11 cellular contexts compared by ENCODE assay signal in the genomic region with DNA sequence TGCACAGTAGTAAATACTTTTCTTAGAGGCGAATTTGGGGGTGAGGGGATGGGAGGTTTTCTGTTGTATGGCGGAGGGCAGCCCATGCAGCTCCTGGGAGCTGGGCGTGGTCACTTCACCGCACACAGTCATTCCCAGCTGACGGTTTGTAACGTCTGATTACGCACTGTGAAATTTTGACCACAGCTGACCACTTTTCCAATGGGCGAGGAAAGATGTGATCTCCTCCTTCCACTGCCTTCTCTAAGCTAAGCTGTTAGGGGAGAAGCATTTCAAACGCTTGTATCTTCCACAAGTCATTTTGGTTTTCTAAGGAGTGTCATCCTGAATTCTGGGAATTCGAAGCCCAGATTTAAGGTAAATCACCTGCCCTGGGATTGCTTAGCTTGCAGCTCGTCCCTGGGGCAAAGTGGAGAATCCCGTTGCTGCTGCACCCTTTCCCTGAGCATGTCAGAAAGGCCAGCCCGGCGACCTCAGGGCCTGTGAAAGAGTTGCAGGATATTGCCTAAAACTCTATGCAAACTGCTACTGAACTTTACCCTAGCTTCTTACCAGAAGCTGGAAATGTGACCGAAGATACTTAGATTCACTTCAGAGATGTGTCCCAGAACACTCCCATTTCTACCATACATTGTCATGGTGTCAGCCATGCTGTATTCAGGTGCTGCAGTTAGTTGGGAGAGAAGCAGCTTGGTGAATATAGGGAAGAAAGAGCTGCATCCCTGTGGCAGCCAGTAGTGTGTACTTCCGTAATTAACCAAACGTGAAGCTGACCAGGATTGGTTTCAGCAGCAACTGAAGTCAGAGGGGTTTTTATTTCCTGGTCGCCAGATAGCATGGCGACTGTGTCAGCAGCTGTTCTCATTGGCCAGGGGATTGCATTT. TPM values are rescaled to one million over a fixed set of nuclear protein-coding genes. Genes with fewer than 3 reads are reported as not detected.
DNase-seq lines count a peak whose midpoint lies in the region; ATAC-seq and TF ChIP-seq lines count a peak whose summit lies in the region.
"Had no signal": no experiment of that assay in that cellular context is flagged by ENCODE, and none has a peak within 500 bp of the region (broad histone marks: within the 10 kb centered on the region; RNA-seq: fewer than 3 reads in every experiment).

No MANE protein-coding gene starts in this region.

- H3K79me1 ChIP-seq in neuronal stem cell (ENCODE audit: low read depth, low read length), result no peaks in the 10 kb centered on the region

- no peak overlapping the region for H2BK12ac ChIP-seq in neuronal stem cell (ENCODE audit: low read length)

- H3K4ac ChIP-seq in neuronal stem cell (ENCODE audit: low read length), result no peak overlapping the region

- H4K8ac ChIP-seq in neuronal stem cell (ENCODE audit: low read depth, low read length), result no peak overlapping the region

- H3K4me3 ChIP-seq in SJCRH30, result peak overlapping the region; percentile 33
- no peak overlapping the region for H3K4me3 ChIP-seq in fibroblast of the aortic adventitia (ENCODE audit: low read depth, low read length)
- no peak overlapping the region for H3K4me3 ChIP-seq in sigmoid colon
- no peak overlapping the region for H3K4me3 ChIP-seq in foreskin fibroblast (ENCODE audit: low read depth in 1 of 2, low read length in 2 of 2)
- no peak overlapping the region for H3K4me3 ChIP-seq in neuronal stem cell (ENCODE audit: low read length in 2 of 2)

- H4K91ac ChIP-seq in neuronal stem cell (ENCODE audit: low read depth, low read length, poor library complexity), result no peak overlapping the region

- DNase-seq in HCEC 1CT (peak; percentile 81), SJCRH30 (peak; percentile 79 to 83), fibroblast of the aortic adventitia (ENCODE audit: low read depth) (peak; percentile 40), sigmoid colon (no peak), foreskin fibroblast (no peak), neuronal stem cell (ENCODE audit: low spot score) (no peak)
- DNase-seq in stimulated activated CD4-positive, alpha-beta T cell treated with anti-CD3 and anti-CD28 coated beads, Interleukin-15, amount 100 ng/mL, for 24 hours, result no peak
- DNase-seq: NCI-H1436 treated with DMSO at 0.1 percent for 48 hours, T-cell had no signal

- H3K4me1 ChIP-seq in SJCRH30, result peaks cover 27% of the 10 kb centered on the region
- peaks cover 0 to 95% (median 81%) of the 10 kb centered on the region in 4 donors for H3K4me1 ChIP-seq in sigmoid colon
- H3K4me1 ChIP-seq in neuronal stem cell (ENCODE audit: control insufficient read depth in 2 of 2, insufficient read depth in 1 of 2, low read depth in 1 of 2, low read length in 2 of 2), result peaks cover 2 to 13% of the 10 kb centered on the region in 2 donors

- no peak overlapping the region for H2AK5ac ChIP-seq in neuronal stem cell (ENCODE audit: low read depth, low read length)

- peak overlapping the region; percentile 87 for H3K27ac ChIP-seq in SJCRH30
- peak overlapping the region in 3 of 4 donors; percentile 64 to 70 (median 65) for H3K27ac ChIP-seq in sigmoid colon
- no peak overlapping the region for H3K27ac ChIP-seq in neuronal stem cell (replicated peaks; ENCODE audit: low read length)

- no peak overlapping the region for H3K23ac ChIP-seq in neuronal stem cell (ENCODE audit: low read depth, low read length, poor library complexity)

- H3K27me3 ChIP-seq in SJCRH30 (no peaks in the 10 kb centered on the region), sigmoid colon (no peaks in the 10 kb centered on the region), neuronal stem cell (ENCODE audit: control insufficient read depth in 3 of 3, insufficient read depth in 3 of 3, low read depth in 1 of 3, low read length in 3 of 3) (no peaks in the 10 kb centered on the region)

- no peak overlapping the region for H3K14ac ChIP-seq in neuronal stem cell (ENCODE audit: low read length)

- H2BK5ac ChIP-seq in neuronal stem cell (ENCODE audit: low read length), result no peak overlapping the region

- no peak overlapping the region for H2BK120ac ChIP-seq in neuronal stem cell (ENCODE audit: low read depth, low read length)

- intact Hi-C loops in sigmoid colon (cut with DNase I), result loop anchor here (5.0 kb wide), 1 partner anchor 49 kb away; no protein-coding TSS in a partner anchor

- H2BK15ac ChIP-seq in neuronal stem cell (ENCODE audit: low read length), result no peak overlapping the region

- H3K9ac ChIP-seq in neuronal stem cell (ENCODE audit: low read depth, low read length, poor library complexity), result no peak overlapping the region

- no peak for ATAC-seq in GM18517 (IDR thresholded peaks at IDR 0.05; ENCODE audit: unreplicated experiment)
- ATAC-seq: T-cell had no signal

- TF ChIP-seq POLR2A in sigmoid colon (IDR thresholded peaks at IDR 0.05), result no peak

- H2AFZ ChIP-seq in neuronal stem cell (ENCODE audit: low read length), result no peak overlapping the region

- no peak overlapping the region for H3K4me2 ChIP-seq in neuronal stem cell (ENCODE audit: insufficient read depth, low read length, poor library complexity, severe bottlenecking)

- TF ChIP-seq EP300 in sigmoid colon (IDR thresholded peaks at IDR 0.05), result no peak

- TF ChIP-seq CTCF in fibroblast of the aortic adventitia (IDR thresholded peaks at IDR 0.05; ENCODE audit: insufficient read depth, low read length) (no peak), sigmoid colon (IDR thresholded peaks at IDR 0.05) (no peak), foreskin fibroblast (IDR thresholded peaks at IDR 0.05; ENCODE audit: low read depth, low read length) (no peak)

- WGBS in sigmoid colon, 2 donors, result 12 to 60% methylated on average over 19 of the region's 19 CpGs
- no CpG with 5 or more reads among the region's 19 CpGs for WGBS in neuronal stem cell (ENCODE audit: extremely low coverage in 2 of 2, insufficient read length in 2 of 2, insufficient replicate concordance in 1 of 2), 2 donors

- H3K36me3 ChIP-seq in SJCRH30 (no peaks in the 10 kb centered on the region), sigmoid colon (no peaks in the 10 kb centered on the region), neuronal stem cell (replicated peaks in 1 of 2; ENCODE audit: control insufficient read depth in 2 of 2, insufficient read depth in 2 of 2, low read length in 2 of 2) (no peaks in the 10 kb centered on the region)

- H3K18ac ChIP-seq in neuronal stem cell (ENCODE audit: low read length), result no peak overlapping the region

- H3K9me3 ChIP-seq in SJCRH30 (replicated peaks) (no peaks in the 10 kb centered on the region), sigmoid colon (no peaks in the 10 kb centered on the region), neuronal stem cell (replicated peaks in 1 of 2; ENCODE audit: control insufficient read depth in 2 of 2, insufficient read depth in 1 of 2, low read depth in 1 of 2, low read length in 2 of 2) (no peaks in the 10 kb centered on the region)

RNA-seq across cellular contexts. Expression of a gene that starts 58.9 kb away (rescaled TPM):
- 12.3 and 13.4 TPM in 2 replicates for total RNA-seq in SJCRH30 (2014; rRNA removed; shearing (Covaris generic))
- total RNA-seq in fibroblast of the aortic adventitia (ENCODE audit: low replicate concordance), result 17.6 and 23.8 TPM in 2 replicates
- 10 to 100 TPM; 18.9 to 31.9 (median 23.2) TPM for total RNA-seq in sigmoid colon
- polyA plus RNA-seq in sigmoid colon, result 10 to 100 TPM in 1 of 3 donors, 1 to 10 TPM in 2; 6.0 to 21.5 (median 9.9) TPM
- polyA plus RNA-seq in neuronal stem cell (2013, experiment 1 of 2), result 5.7 TPM
- polyA plus RNA-seq in neuronal stem cell (2013, experiment 2 of 2), result 6.0 TPM
- polyA plus RNA-seq: neural cell had no signal

Comparison
In these comparisons a context has a peak if more than half of its experiments do, and no peak if none do; other contexts are left out.
1. DNase-seq: peak in HCEC 1CT (single experiment), SJCRH30 (2 of 2) and fibroblast of the aortic adventitia (single experiment); none in sigmoid colon (single experiment), stimulated activated CD4-positive, alpha-beta T cell treated with anti-CD3 and anti-CD28 coated beads, Interleukin-15, amount 100 ng/mL, for 24 hours (single experiment), foreskin fibroblast (0 of 2) and neuronal stem cell (single experiment).